25 cellular contexts compared by ENCODE assay signal in genomic region chr1:201590474-201590873, GRCh38.
"Had no signal": no experiment of that assay in that cellular context is flagged by ENCODE, and none has a peak within 500 bp of the region (broad histone marks: within the 10 kb centered on the region; RNA-seq: fewer than 3 reads in every experiment).

No MANE protein-coding gene starts in this region.

- DNase-seq: activated B cell treated with CpG ODN at 0.5 μM for 24 hours; activated CD4-positive, alpha-beta T cell treated with anti-CD3 and anti-CD28 coated beads, Interleukin-2, amount 50 U/mL, for 1 hour; activated CD8-positive, alpha-beta T cell treated with anti-CD3 and anti-CD28 coated beads for 36 hours; activated naive CD4-positive, alpha-beta T cell treated with anti-CD3 and anti-CD28 coated beads for 36 hours; activated naive CD8-positive, alpha-beta T cell treated with anti-CD3 and anti-CD28 coated beads, Interleukin-2, amount 10 ng/mL, durations not matched to agents 7 days and 5 days; activated T-cell treated with anti-CD3 and anti-CD28 coated beads, Interleukin-2, amount 50 U/mL, for 72 hours; effector memory CD4-positive, alpha-beta T cell; erythroblast; gastrocnemius medialis; glutamatergic neuron; left ventricle myocardium superior; ovary; substantia nigra; T-cell had no signal

- H3K27me3 ChIP-seq: ascending aorta, cardiac muscle cell, dorsolateral prefrontal cortex, gastrocnemius medialis, ovary, vagina had no signal

- H3K27ac Mint-ChIP-seq: activated B cell treated with CpG ODN at 0.5 μM for 24 hours; activated CD8-positive, alpha-beta T cell treated with anti-CD3 and anti-CD28 coated beads for 36 hours; activated naive CD4-positive, alpha-beta T cell treated with anti-CD3 and anti-CD28 coated beads for 36 hours; activated naive CD8-positive, alpha-beta T cell treated with anti-CD3 and anti-CD28 coated beads, Interleukin-2, amount 10 ng/mL, durations not matched to agents 7 days and 5 days; activated T-cell treated with anti-CD3 and anti-CD28 coated beads, Interleukin-2, amount 50 U/mL, for 72 hours; nephron; progenitor cell of endocrine pancreas; stimulated activated naive CD8-positive, alpha-beta T cell treated with anti-CD3 and anti-CD28 coated beads, Interleukin-15, Interleukin-2, amounts not matched to agents 100 ng/mL and 50 ng/mL, for 24 hours; T-cell; T-helper 2 cell treated with Interferon-gamma antibody and Interleukin-4, amounts not matched to agents 5 μg/mL and 100 μg/mL, for 36 hours; type B pancreatic cell had no signal

- H3K9me3 ChIP-seq: ascending aorta, gastrocnemius medialis, ovary, vagina had no signal

- H3K4me3 Mint-ChIP-seq: activated B cell treated with CpG ODN at 0.5 μM for 24 hours; activated CD8-positive, alpha-beta T cell treated with anti-CD3 and anti-CD28 coated beads for 36 hours; activated naive CD4-positive, alpha-beta T cell treated with anti-CD3 and anti-CD28 coated beads for 36 hours; activated naive CD8-positive, alpha-beta T cell treated with anti-CD3 and anti-CD28 coated beads, Interleukin-2, amount 10 ng/mL, durations not matched to agents 7 days and 5 days; activated T-cell treated with anti-CD3 and anti-CD28 coated beads, Interleukin-2, amount 50 U/mL, for 72 hours; nephron; stimulated activated naive CD8-positive, alpha-beta T cell treated with anti-CD3 and anti-CD28 coated beads, Interleukin-15, Interleukin-2, amounts not matched to agents 100 ng/mL and 50 ng/mL, for 24 hours; T-cell; T-helper 2 cell treated with Interferon-gamma antibody and Interleukin-4, amounts not matched to agents 5 μg/mL and 100 μg/mL, for 36 hours; type B pancreatic cell had no signal

- ATAC-seq: activated CD8-positive, alpha-beta T cell treated with anti-CD3 and anti-CD28 coated beads for 36 hours; activated T-cell treated with anti-CD3 and anti-CD28 coated beads, Interleukin-2, amount 50 U/mL, for 72 hours; gastrocnemius medialis; left ventricle myocardium superior; T-cell had no signal

- H3K4me3 ChIP-seq: ascending aorta, cardiac muscle cell, coronary artery, dorsolateral prefrontal cortex, gastrocnemius medialis, ovary, vagina had no signal

- FAIRE-seq: islet of Langerhans had no signal

- H3K4me1 Mint-ChIP-seq: activated B cell treated with CpG ODN at 0.5 μM for 24 hours; activated naive CD8-positive, alpha-beta T cell treated with anti-CD3 and anti-CD28 coated beads, Interleukin-2, amount 10 ng/mL, durations not matched to agents 7 days and 5 days; T-cell had no signal

- H3K27ac ChIP-seq: ascending aorta, cardiac muscle cell, coronary artery, dorsolateral prefrontal cortex, gastrocnemius medialis, ovary, vagina had no signal

- H3K27me3 Mint-ChIP-seq: progenitor cell of endocrine pancreas; stimulated activated naive CD8-positive, alpha-beta T cell treated with anti-CD3 and anti-CD28 coated beads, Interleukin-15, Interleukin-2, amounts not matched to agents 100 ng/mL and 50 ng/mL, for 24 hours had no signal

- H3K9me3 Mint-ChIP-seq: activated B cell treated with CpG ODN at 0.5 μM for 24 hours; activated CD8-positive, alpha-beta T cell treated with anti-CD3 and anti-CD28 coated beads for 36 hours; activated naive CD4-positive, alpha-beta T cell treated with anti-CD3 and anti-CD28 coated beads for 36 hours; activated naive CD8-positive, alpha-beta T cell treated with anti-CD3 and anti-CD28 coated beads, Interleukin-2, amount 10 ng/mL, durations not matched to agents 7 days and 5 days; activated T-cell treated with anti-CD3 and anti-CD28 coated beads, Interleukin-2, amount 50 U/mL, for 72 hours; nephron; stimulated activated naive CD8-positive, alpha-beta T cell treated with anti-CD3 and anti-CD28 coated beads, Interleukin-15, Interleukin-2, amounts not matched to agents 100 ng/mL and 50 ng/mL, for 24 hours; T-cell; T-helper 2 cell treated with Interferon-gamma antibody and Interleukin-4, amounts not matched to agents 5 μg/mL and 100 μg/mL, for 36 hours; type B pancreatic cell had no signal

- H3K36me3 ChIP-seq: cardiac muscle cell, gastrocnemius medialis, ovary, vagina had no signal
